12 cellular contexts compared by ENCODE assay signal in the genomic region with DNA sequence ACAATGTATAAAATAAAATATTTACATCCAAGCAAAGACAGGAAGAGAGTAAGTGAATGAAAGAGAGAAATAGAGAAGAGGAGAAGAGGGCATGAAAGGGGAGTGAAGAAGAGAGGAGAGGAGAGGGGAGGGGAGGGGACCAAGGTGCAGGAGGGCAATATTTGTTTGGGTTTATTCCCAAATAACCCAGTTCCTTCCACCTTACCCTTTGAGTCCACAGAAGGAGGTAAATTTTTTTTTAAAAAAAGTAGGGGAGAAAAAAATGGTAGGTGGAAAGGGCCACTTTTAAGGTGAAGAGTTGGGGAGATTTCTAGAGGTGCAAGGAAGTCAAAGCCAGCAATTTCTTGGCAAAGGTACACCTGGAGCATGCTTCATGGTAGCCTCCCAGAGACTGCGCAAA. TPM values are rescaled to one million over a fixed set of nuclear protein-coding genes. Genes with fewer than 3 reads are reported as not detected.
"Had no signal": no experiment of that assay in that cellular context is flagged by ENCODE, and none has a peak within 500 bp of the region (broad histone marks: within the 10 kb centered on the region; RNA-seq: fewer than 3 reads in every experiment).

No MANE protein-coding gene starts in this region.

- H2AFZ ChIP-seq: GM23248, GM23338 had no signal

- H3K4me1 ChIP-seq: HAP-1 had no signal

- H3K9me3 ChIP-seq: HAP-1 had no signal

- FAIRE-seq: H1, H54 had no signal

- H3K36me3 ChIP-seq: HAP-1 had no signal

- ATAC-seq: GM23338, HCT116 had no signal

- H3K4me2 ChIP-seq: GM23338 had no signal

- H3K27ac ChIP-seq: GM23248 had no signal

- H3K4me3 ChIP-seq: GM23248, GM23338, HAP-1 had no signal

- H3K9ac ChIP-seq: GM23248 had no signal

- DNase-seq: GM23248, GOT3, H7, H9, HCEC 1CT, HFFc6 had no signal

RNA-seq across cellular contexts. Expression of a gene that starts 2.1 kb away (rescaled TPM):
- total RNA-seq: GM23248, GM23338, H1, H4, H7, H9, HFFc6 had no signal
- polyA plus RNA-seq: GM23248, GM23338, H1 had no signal
